ENCODE assay signal across 9 cellular contexts in genomic region chr14:104138098-104138890, GRCh38. TPM values are rescaled to one million over a fixed set of nuclear protein-coding genes. Genes with fewer than 3 reads are reported as not detected.
DNase-seq lines count a peak whose midpoint lies in the region; ATAC-seq and TF ChIP-seq lines count a peak whose summit lies in the region.
"Had no signal": no experiment of that assay in that cellular context is flagged by ENCODE, and none has a peak within 500 bp of the region (broad histone marks: within the 10 kb centered on the region; RNA-seq: fewer than 3 reads in every experiment).

Gene KIF26A (plus strand): TSS chr14:104138587. CDS start chr14:104138723, 136 bp downstream.

- H3K4me1 ChIP-seq in endodermal cell (ENCODE audit: control insufficient read depth, insufficient read depth, low read length), result peaks cover 4% of the 10 kb centered on the region

- TF ChIP-seq CTCF in endodermal cell (conservative IDR thresholded peaks at IDR 0.05), result no peak
- no peak for TF ChIP-seq CTCF in natural killer cell (IDR thresholded peaks at IDR 0.05)

- H3K4me3 Mint-ChIP-seq in endodermal cell (peak within 1 kb of the TSS; percentile 68), natural killer cell (peak within 1 kb of the TSS; percentile 62)

- H3K9me3 Mint-ChIP-seq in endodermal cell, result no peaks in the 10 kb centered on the region
- no peaks in the 10 kb centered on the region for H3K9me3 Mint-ChIP-seq in natural killer cell
- H3K9me3 Mint-ChIP-seq: T-helper 1 cell treated with Interleukin-12 subunit alpha and Interleukin-12 subunit beta and Interleukin-4 antibody, amounts not matched to agents 30 μg/mL and 1 μg/mL, for 36 hours had no signal

- H3K27me3 Mint-ChIP-seq in endodermal cell (ENCODE audit: insufficient read depth) (peaks cover 36% of the 10 kb centered on the region), natural killer cell (ENCODE audit: low read depth in 2 of 2) (peaks cover 0 to 27% of the 10 kb centered on the region in 2 donors)

- 0 to 1% methylated on average over 25 to 103 of the region's 103 CpGs for WGBS in endodermal cell (ENCODE audit: insufficient coverage in 1 of 2, insufficient read length in 1 of 2), 2 experiments

- H3K27me3 ChIP-seq in endodermal cell (ENCODE audit: control insufficient read depth, insufficient read depth, low read length, poor library complexity, severe bottlenecking), result peaks cover 39% of the 10 kb centered on the region

- H3K9ac ChIP-seq in endodermal cell (ENCODE audit: extremely low read depth, low read length, poor library complexity, severe bottlenecking), result peak within 1 kb of the TSS; percentile 20

- H3K4me3 ChIP-seq in endodermal cell (ENCODE audit: low read length), result peak within 1 kb of the TSS; percentile 89

- peaks cover 16% of the 10 kb centered on the region for H3K4me1 Mint-ChIP-seq in endodermal cell
- H3K4me1 Mint-ChIP-seq in natural killer cell, result no peaks in the 10 kb centered on the region

- DNase-seq in NCI-H2196 (lab: John Stamatoyannopoulos, UW; ENCODE audit: unreplicated experiment) (peak; percentile 42), NCI-H2196 treated with DMSO at 0.1 percent for 48 hours (lab: John Stamatoyannopoulos, UW; ENCODE audit: unreplicated experiment) (no peak), SHP77 (lab: John Stamatoyannopoulos, UW) (peak; percentile 55 to 65), endodermal cell (peak; percentile 89), natural killer cell (no peak), AG20443 (ENCODE audit: low spot score) (no peak)

- H3K27ac Mint-ChIP-seq in endodermal cell (no peak within 1 kb of the TSS), natural killer cell (no peak within 1 kb of the TSS)
- H3K27ac Mint-ChIP-seq: T-helper 1 cell treated with Interleukin-12 subunit alpha and Interleukin-12 subunit beta and Interleukin-4 antibody, amounts not matched to agents 30 μg/mL and 1 μg/mL, for 36 hours had no signal

- H3K36me3 Mint-ChIP-seq in endodermal cell (ENCODE audit: low read depth) (peaks cover 7% of the 10 kb centered on the region), natural killer cell (no peaks in the 10 kb centered on the region)

- peaks cover 4% of the 10 kb centered on the region for H3K36me3 ChIP-seq in endodermal cell (ENCODE audit: control insufficient read depth, insufficient read depth, low read length)

- H3K27ac ChIP-seq in endodermal cell (ENCODE audit: low read depth, low read length), result no peak within 1 kb of the TSS

- ATAC-seq in natural killer cell (no peak), GM21529 (IDR thresholded peaks at IDR 0.05; ENCODE audit: unreplicated experiment) (no peak), HG02678 (IDR thresholded peaks at IDR 0.05; ENCODE audit: unreplicated experiment) (no peak)

- intact Hi-C loops in natural killer cell (cut with micrococcal nuclease), result no loop called here

- H3K9me3 ChIP-seq in endodermal cell (ENCODE audit: control insufficient read depth, low read length), result no peaks in the 10 kb centered on the region

RNA-seq across cellular contexts. Expression of gene KIF26A, which starts in this region (rescaled TPM):
- 10 to 100 TPM; 36.7 to 54.8 TPM for total RNA-seq in endodermal cell
- polyA plus RNA-seq in endodermal cell (2013, experiment 1 of 2), result 9.9 TPM
- 8.4 TPM for polyA plus RNA-seq in endodermal cell (2013, experiment 2 of 2)
- not detected for total RNA-seq in natural killer cell

Comparison
In these comparisons a context has a peak if more than half of its experiments do, and no peak if none do; other contexts are left out.
1. RNA of gene KIF26A (total RNA-seq): 36.7 to 54.8 TPM in endodermal cell; not detected in natural killer cell; every median in the first group is over 10 times any median in the second.
2. DNase-seq: peak in NCI-H2196 (single experiment), SHP77 (2 of 2) and endodermal cell (single experiment); none in NCI-H2196 treated with DMSO at 0.1 percent for 48 hours (single experiment), natural killer cell (single experiment) and AG20443 (single experiment).